ENCODE assay signal across 19 cellular contexts in genomic region chr5:107889387-107889786, GRCh38.
"Had no signal": no experiment of that assay in that cellular context is flagged by ENCODE, and none has a peak within 500 bp of the region (broad histone marks: within the 10 kb centered on the region; RNA-seq: fewer than 3 reads in every experiment).

No MANE protein-coding gene starts in this region.

- H3K4me3 ChIP-seq: ascending aorta, dorsolateral prefrontal cortex, psoas muscle, SJSA1, transverse colon had no signal

- FAIRE-seq: islet of Langerhans had no signal

- H3K27ac Mint-ChIP-seq: activated B cell treated with CpG ODN at 0.5 μM for 24 hours; activated CD8-positive, alpha-beta T cell treated with anti-CD3 and anti-CD28 coated beads for 36 hours; activated naive CD8-positive, alpha-beta T cell treated with anti-CD3 and anti-CD28 coated beads, Interleukin-2, amount 10 ng/mL, durations not matched to agents 7 days and 5 days; memory B cell; nephron; stimulated activated memory B cell treated with anti-CD40 and anti-IgM and Interleukin-4, amounts not matched to agents 10 μg/mL and 1 μg/mL and 100 μg/mL, for 72 hours had no signal

- H3K27me3 ChIP-seq: ascending aorta, dorsolateral prefrontal cortex, SJSA1, transverse colon had no signal

- H3K4me1 Mint-ChIP-seq: activated B cell treated with CpG ODN at 0.5 μM for 24 hours; memory B cell; stimulated activated memory B cell treated with anti-CD40 and anti-IgM and Interleukin-4, amounts not matched to agents 10 μg/mL and 1 μg/mL and 100 μg/mL, for 72 hours had no signal

- H3K4me3 Mint-ChIP-seq: activated B cell treated with CpG ODN at 0.5 μM for 24 hours; activated CD8-positive, alpha-beta T cell treated with anti-CD3 and anti-CD28 coated beads for 36 hours; activated naive CD8-positive, alpha-beta T cell treated with anti-CD3 and anti-CD28 coated beads, Interleukin-2, amount 10 ng/mL, durations not matched to agents 7 days and 5 days; activated T-cell treated with anti-CD3 and anti-CD28 coated beads, Interleukin-2, amount 50 U/mL, for 72 hours; memory B cell; nephron; stimulated activated memory B cell treated with anti-CD40 and anti-IgM and Interleukin-4, amounts not matched to agents 10 μg/mL and 1 μg/mL and 100 μg/mL, for 72 hours had no signal

- H3K27me3 Mint-ChIP-seq: activated B cell treated with CpG ODN at 0.5 μM for 24 hours; activated CD8-positive, alpha-beta T cell treated with anti-CD3 and anti-CD28 coated beads for 36 hours; activated naive CD8-positive, alpha-beta T cell treated with anti-CD3 and anti-CD28 coated beads, Interleukin-2, amount 10 ng/mL, durations not matched to agents 7 days and 5 days; memory B cell; stimulated activated memory B cell treated with anti-CD40 and anti-IgM and Interleukin-4, amounts not matched to agents 10 μg/mL and 1 μg/mL and 100 μg/mL, for 72 hours had no signal

- H3K9me3 Mint-ChIP-seq: activated B cell treated with CpG ODN at 0.5 μM for 24 hours; activated CD8-positive, alpha-beta T cell treated with anti-CD3 and anti-CD28 coated beads for 36 hours; activated naive CD8-positive, alpha-beta T cell treated with anti-CD3 and anti-CD28 coated beads, Interleukin-2, amount 10 ng/mL, durations not matched to agents 7 days and 5 days; memory B cell; nephron; stimulated activated memory B cell treated with anti-CD40 and anti-IgM and Interleukin-4, amounts not matched to agents 10 μg/mL and 1 μg/mL and 100 μg/mL, for 72 hours had no signal

- H3K27ac ChIP-seq: ascending aorta, dorsolateral prefrontal cortex, psoas muscle, SJSA1, transverse colon had no signal

- H3K36me3 Mint-ChIP-seq: activated naive CD8-positive, alpha-beta T cell treated with anti-CD3 and anti-CD28 coated beads, Interleukin-2, amount 10 ng/mL, durations not matched to agents 7 days and 5 days had no signal

- H3K4me1 ChIP-seq: psoas muscle had no signal

- H3K9me3 ChIP-seq: ascending aorta, psoas muscle, SJSA1, transverse colon had no signal

- H3K36me3 ChIP-seq: ascending aorta, SJSA1, transverse colon had no signal

- DNase-seq: activated B cell treated with CpG ODN at 0.5 μM for 24 hours; activated CD4-positive, alpha-beta T cell treated with anti-CD3 and anti-CD28 coated beads for 48 hours; activated CD8-positive, alpha-beta T cell treated with anti-CD3 and anti-CD28 coated beads for 36 hours; activated gamma-delta T cell treated with Interleukin-2 at 50 U/mL for 16 hours; activated naive CD8-positive, alpha-beta T cell treated with anti-CD3 and anti-CD28 coated beads, Interleukin-2, amount 10 ng/mL, durations not matched to agents 7 days and 5 days; activated T-cell treated with anti-CD3 and anti-CD28 coated beads, Interleukin-2, amount 50 U/mL, for 72 hours; dorsolateral prefrontal cortex; erythroblast; left colon; psoas muscle; stimulated activated CD4-positive, alpha-beta T cell treated with anti-CD3 and anti-CD28 coated beads, Interleukin-2, amount 100 ng/mL, for 48 hours; SW 1271; transverse colon had no signal

- ATAC-seq: activated CD8-positive, alpha-beta T cell treated with anti-CD3 and anti-CD28 coated beads for 36 hours; activated T-cell treated with anti-CD3 and anti-CD28 coated beads, Interleukin-2, amount 50 U/mL, for 72 hours; left colon; psoas muscle; stimulated activated memory B cell treated with anti-CD40 and anti-IgM and Interleukin-4, amounts not matched to agents 10 μg/mL and 1 μg/mL and 100 μg/mL, for 72 hours had no signal
